Comparison of ENCODE assay signal across 2 cellular contexts in genomic region chr1:161381707-161382106, GRCh38.
TF ChIP-seq lines count a peak whose summit lies in the region.

No MANE protein-coding gene starts in this region.

TF ChIP-seq in HEK293, 187 proteins besides CTCF, POLR2A, EP300 and RAD21:
- TF ChIP-seq ZBTB17 (tag by site-specific recombination; IDR thresholded peaks at IDR 0.05), result 0 out of 2 replicates have a peak, but pooled peaks have one; percentile 25
- TF ChIP-seq HOXD13 (CRISPR knock-in tag; IDR thresholded peaks at IDR 0.05; ENCODE audit: borderline replicate concordance), result no peak
- TF ChIP-seq ZFHX2 (tag by site-specific recombination; conservative IDR thresholded peaks at IDR 0.05), result no peak
- TF ChIP-seq KLF10 (tag by site-specific recombination; IDR thresholded peaks at IDR 0.05), result no peak

TF ChIP-seq in endothelial cell of umbilical vein, 7 proteins besides CTCF, POLR2A, EP300 and RAD21:
- TF ChIP-seq GATA2 (IDR thresholded peaks at IDR 0.05; ENCODE audit: insufficient read depth, insufficient read length, low read depth, low read length) (no peak), JUN (IDR thresholded peaks at IDR 0.05; ENCODE audit: borderline replicate concordance, insufficient read depth, insufficient read length, low read depth) (no peak), MYC (IDR thresholded peaks at IDR 0.05; ENCODE audit: low read depth, low read length) (no peak), MAX (IDR thresholded peaks at IDR 0.05; ENCODE audit: insufficient read depth, insufficient read length) (no peak)
